In genomic region chr1:56710646-56711045, GRCh38 we compare ENCODE assay signal across 16 cellular contexts.
DNase-seq lines count a peak whose midpoint lies in the region; ATAC-seq and FAIRE-seq lines count a peak whose summit lies in the region.
"Had no signal": no experiment of that assay in that cellular context is flagged by ENCODE, and none has a peak within 500 bp of the region (broad histone marks: within the 10 kb centered on the region; RNA-seq: fewer than 3 reads in every experiment).

No MANE protein-coding gene starts in this region.

- peak; percentile 98 for FAIRE-seq in RCC 7860 (lab: Jason Lieb, UNC)
- FAIRE-seq: D721Med had no signal

- no peak overlapping the region for H3K4me3 ChIP-seq in skeletal muscle cell (ENCODE audit: low read depth, low read length)
- H3K4me3 ChIP-seq: prostate gland had no signal

- ATAC-seq in esophagus mucosa (peak; percentile 82), HG03280 (IDR thresholded peaks at IDR 0.05; ENCODE audit: unreplicated experiment) (no peak)
- ATAC-seq: stimulated activated naive CD8-positive, alpha-beta T cell treated with anti-CD3 and anti-CD28 coated beads, Interleukin-15, amount 100 ng/mL, for 72 hours had no signal

- DNase-seq in ELR (ENCODE audit: low read depth) (peak; percentile 84), RCC 7860 (ENCODE audit: low spot score) (peak; percentile 73), skeletal muscle cell (ENCODE audit: low read depth) (peak; percentile 36), SIG-M5 (lab: John Stamatoyannopoulos, UW) (no peak), NCI-H2171 treated with DMSO at 0.1 percent for 48 hours (lab: John Stamatoyannopoulos, UW) (no peak)
- DNase-seq in stimulated activated CD8-positive, alpha-beta memory T cell treated with anti-CD3 and anti-CD28 coated beads, Interleukin-4, amount 100 ng/mL, for 48 hours: no peak
- DNase-seq: activated CD4-positive, alpha-beta memory T cell treated with anti-CD3 and anti-CD28 coated beads, Interleukin-2, amount 10 ng/mL, durations not matched to agents 7 days and 5 days; H7; NCI-H2029; stimulated activated CD4-positive, alpha-beta T cell treated with anti-CD3 and anti-CD28 coated beads, Interleukin-4, amount 100 ng/mL, for 4 hours; stimulated activated naive CD8-positive, alpha-beta T cell treated with anti-CD3 and anti-CD28 coated beads, Interleukin-15, amount 100 ng/mL, for 72 hours; T-helper 2 cell had no signal

Comparison
In these comparisons a context has a peak if more than half of its experiments do, and no peak if none do; other contexts are left out.
1. DNase-seq: peak in ELR (single experiment), RCC 7860 (single experiment) and skeletal muscle cell (single experiment); none in SIG-M5 (single experiment), stimulated activated CD8-positive, alpha-beta memory T cell treated with anti-CD3 and anti-CD28 coated beads, Interleukin-4, amount 100 ng/mL, for 48 hours (single experiment) and NCI-H2171 treated with DMSO at 0.1 percent for 48 hours (single experiment).